ENCODE assay signal across 8 cellular contexts in the genomic region with DNA sequence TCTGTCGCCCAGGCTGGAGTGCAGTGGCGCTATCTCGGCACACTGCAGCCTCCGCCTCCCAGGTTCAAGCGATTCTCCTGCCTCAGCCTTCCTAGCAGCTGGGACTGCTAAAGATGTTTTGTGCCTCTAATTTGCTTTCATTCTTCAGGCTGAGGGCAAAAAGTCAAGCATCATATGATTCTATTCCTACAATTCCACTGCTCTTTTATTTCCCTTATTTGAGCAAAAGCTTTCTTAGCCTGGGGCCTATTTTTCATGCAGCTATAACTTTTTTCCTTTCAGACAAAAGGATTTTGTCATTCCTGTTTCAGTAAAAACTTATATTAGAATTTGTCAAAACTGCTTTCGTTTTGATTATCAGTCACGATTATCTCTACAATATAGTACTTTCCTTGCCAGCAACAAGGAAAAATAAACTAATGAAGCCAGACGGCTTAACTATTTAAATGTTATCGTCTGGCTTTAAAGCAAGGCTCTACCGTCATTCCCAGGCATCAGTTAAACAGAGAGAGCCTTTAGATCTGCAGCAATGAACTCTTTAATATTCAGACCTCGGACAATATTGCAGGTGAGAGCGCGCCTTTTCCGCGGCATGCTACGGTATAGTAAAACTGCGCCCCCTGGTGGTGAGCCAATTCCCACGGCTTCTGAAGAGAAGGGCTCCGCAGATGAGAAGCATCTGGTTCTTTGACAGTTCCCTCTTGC. TPM values are rescaled to one million over a fixed set of nuclear protein-coding genes. Genes with fewer than 3 reads are reported as not detected.
DNase-seq lines count a peak whose midpoint lies in the region; ATAC-seq and TF ChIP-seq lines count a peak whose summit lies in the region.

No MANE protein-coding gene starts in this region.

- no peak for TF ChIP-seq POLR2A in adrenal gland (IDR thresholded peaks at IDR 0.05)
- no peak for TF ChIP-seq POLR2A in uterus (IDR thresholded peaks at IDR 0.05)

- WGBS in adrenal gland, 4 donors, result 13 to 16% (median 14%) methylated on average over 18 to 19 of the region's 19 CpGs

- H3K27ac ChIP-seq in adrenal gland (peak overlapping the region in 3 of 5 donors; percentile 44 to 92 (median 92)), left ventricle myocardium inferior (replicated peaks) (peak overlapping the region; percentile 90), uterus (peak overlapping the region; percentile 91 to 94)

- no peak overlapping the region; the same call in 1 of the 2 replicates for H3K4me3 ChIP-seq in GM12864 (ENCODE audit: low read depth, low read length)
- H3K4me3 ChIP-seq in adrenal gland, result peak overlapping the region in 3 of 4 donors; percentile 31 to 87 (median 43)
- H3K4me3 ChIP-seq in left ventricle myocardium inferior, result peak overlapping the region; percentile 89
- peak overlapping the region; percentile 21 to 94 for H3K4me3 ChIP-seq in uterus

- H3K36me3 ChIP-seq in adrenal gland (replicated peaks in 1 of 2) (no peaks in the 10 kb centered on the region), left ventricle myocardium inferior (no peaks in the 10 kb centered on the region), uterus (no peaks in the 10 kb centered on the region)

- intact Hi-C loops in adrenal gland (cut with DNase I) (loop anchor here (5.0 to 10.0 kb wide), 3 partner anchors 52 to 340 kb away; no protein-coding TSS in a partner anchor), left ventricle myocardium inferior (cut with micrococcal nuclease) (loop anchor here (1.0 to 10.0 kb wide), 2 partner anchors 95 to 342 kb away; no protein-coding TSS in a partner anchor), uterus (cut with DNase I; ENCODE audit: low total_unique reads) (loop anchor here (5.0 kb wide), 1 partner anchor 95 kb away; no protein-coding TSS in a partner anchor)

- peak; percentile 59 for DNase-seq in GM12864 (ENCODE audit: low read depth)
- DNase-seq in NCI-H146 (lab: John Stamatoyannopoulos, UW), result peak; percentile 77
- peak; percentile 82 for DNase-seq in T follicular helper cell (ENCODE audit: low read depth)
- DNase-seq in adrenal gland, result peak; percentile 82 to 97 (median 93)
- peak; percentile 91 for DNase-seq in left ventricle myocardium inferior
- DNase-seq in renal cortical epithelial cell (ENCODE audit: low read depth), result peak; percentile 57
- DNase-seq in uterus, result peak; percentile 88 to 95

- H3K9me3 ChIP-seq in adrenal gland (replicated peaks in 1 of 3) (no peaks in the 10 kb centered on the region), left ventricle myocardium inferior (replicated peaks) (no peaks in the 10 kb centered on the region), uterus (no peaks in the 10 kb centered on the region)

- TF ChIP-seq CTCF in GM12864 (IDR thresholded peaks at IDR 0.05; ENCODE audit: low read depth, low read length, missing control alignments), result peak; percentile 82
- peak; percentile 86 to 96 (median 91) for TF ChIP-seq CTCF in adrenal gland (IDR thresholded peaks at IDR 0.05)
- peak; percentile 94 for TF ChIP-seq CTCF in left ventricle myocardium inferior (IDR thresholded peaks at IDR 0.05; ENCODE audit: borderline replicate concordance)
- peak; percentile 81 to 94 (median 88) for TF ChIP-seq CTCF in uterus (IDR thresholded peaks at IDR 0.05)

- ATAC-seq in HG02678 (IDR thresholded peaks at IDR 0.05; ENCODE audit: unreplicated experiment), result peak; percentile 29

- H3K27me3 ChIP-seq in adrenal gland, result no peaks in the 10 kb centered on the region
- H3K27me3 ChIP-seq in left ventricle myocardium inferior (ENCODE audit: low read depth), result no peaks in the 10 kb centered on the region
- H3K27me3 ChIP-seq in uterus, result no peaks in the 10 kb centered on the region

- H3K4me1 ChIP-seq in adrenal gland (replicated peaks in 1 of 2) (peaks cover 10 to 28% of the 10 kb centered on the region in 2 donors), left ventricle myocardium inferior (peaks cover 47% of the 10 kb centered on the region), uterus (no peaks in the 10 kb centered on the region)

RNA-seq across cellular contexts. Expression of a gene that starts 1.4 kb away (rescaled TPM):
- total RNA-seq in adrenal gland (10 to 100 TPM; 13.6 to 41.3 (median 28.6) TPM), left ventricle myocardium inferior (5.5 TPM), renal cortical epithelial cell (11.0 and 12.9 TPM in 2 replicates), uterus (10 to 100 TPM; 12.8 to 31.7 (median 15.3) TPM)
- polyA plus RNA-seq in adrenal gland, result 10 to 100 TPM in 1 of 3 donors, 1 to 10 TPM in 2; 3.5 to 11.3 (median 3.9) TPM
